Comparison of ENCODE assay signal across 8 cellular contexts in the genomic region with DNA sequence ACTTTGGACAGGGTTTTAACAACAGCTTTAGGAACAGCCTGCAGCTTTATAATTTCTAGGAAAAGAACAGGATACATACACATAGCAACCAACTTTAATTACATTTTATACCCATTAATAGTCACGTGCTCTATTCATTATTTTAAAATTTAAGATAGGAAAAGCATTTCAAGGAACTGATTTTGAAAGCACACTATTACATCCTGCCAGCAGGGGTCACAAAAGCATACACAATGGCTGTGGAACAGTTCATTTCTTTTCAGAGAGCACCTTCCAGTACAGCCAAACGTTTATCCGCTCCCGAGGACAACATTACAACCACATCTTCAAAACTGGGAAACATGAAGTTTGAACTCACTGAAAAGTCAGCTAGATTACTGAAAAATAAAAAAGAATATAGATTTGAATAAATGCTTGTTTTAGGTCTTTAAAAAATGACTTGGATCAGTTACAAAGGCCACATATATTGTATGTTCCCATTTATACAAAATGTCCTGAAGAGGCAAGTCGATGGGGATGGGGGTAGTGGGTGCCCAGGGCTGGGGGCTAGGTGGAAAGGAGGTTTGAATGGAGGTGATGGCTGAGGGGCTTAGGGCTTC.
DNase-seq lines count a peak whose midpoint lies in the region; ATAC-seq and TF ChIP-seq lines count a peak whose summit lies in the region.

No MANE protein-coding gene starts in this region.

- H3K27ac ChIP-seq in VCaP (no peak overlapping the region), esophagus squamous epithelium (no peak overlapping the region), neural cell (ENCODE audit: low read length) (no peak overlapping the region)

- no peaks in the 10 kb centered on the region for H3K4me1 ChIP-seq in esophagus squamous epithelium

- no peak overlapping the region for H3K4me3 ChIP-seq in esophagus squamous epithelium
- H3K4me3 ChIP-seq in neural cell (ENCODE audit: low read length) = no peak overlapping the region

- WGBS in esophagus squamous epithelium, 2 donors = 5 to 6% methylated on average over 5 of the region's 5 CpGs

- peak; percentile 56 for TF ChIP-seq CTCF in VCaP (conservative IDR thresholded peaks at IDR 0.05)
- TF ChIP-seq CTCF in esophagus squamous epithelium (IDR thresholded peaks at IDR 0.05) = peak; percentile 57 to 92 (median 80)
- TF ChIP-seq CTCF in neural cell (IDR thresholded peaks at IDR 0.05; ENCODE audit: poor library complexity, severe bottlenecking) = peak; percentile 84

- ATAC-seq in GM19397 (IDR thresholded peaks at IDR 0.05; ENCODE audit: unreplicated experiment) (no peak), GM19395 (IDR thresholded peaks at IDR 0.05; ENCODE audit: unreplicated experiment) (no peak)

- H3K9me2 ChIP-seq in neural cell (ENCODE audit: insufficient read depth, low read length) = no peaks in the 10 kb centered on the region

- peak; percentile 36 for DNase-seq in activated CD8-positive, alpha-beta memory T cell treated with anti-CD3 and anti-CD28 coated beads, Interleukin-2, amount 50 U/mL, for 4 hours
- no peak for DNase-seq in activated CD8-positive, alpha-beta memory T cell treated with anti-CD3 and anti-CD28 coated beads for 24 hours
- DNase-seq in NCI-H1105 (lab: John Stamatoyannopoulos, UW) = peak; percentile 52
- DNase-seq in esophagus squamous epithelium (lab: John Stamatoyannopoulos, UW) = no peak

- no peak overlapping the region for H3K9ac ChIP-seq in neural cell (ENCODE audit: low read length)

- no peak overlapping the region for H2AFZ ChIP-seq in neural cell (ENCODE audit: low read depth, low read length)

- H3K79me2 ChIP-seq in neural cell (replicated peaks; ENCODE audit: insufficient read depth, low read length) = no peaks in the 10 kb centered on the region

- H4K20me1 ChIP-seq in neural cell (ENCODE audit: insufficient read depth) = no peaks in the 10 kb centered on the region

- H3F3A ChIP-seq in neural cell (ENCODE audit: insufficient read depth, low read length, poor library complexity, severe bottlenecking) = no peaks in the 10 kb centered on the region

- TF ChIP-seq EP300 in neural cell (conservative IDR thresholded peaks at IDR 0.05; ENCODE audit: poor library complexity, severe bottlenecking) = no peak

- TF ChIP-seq RAD21 in neural cell (conservative IDR thresholded peaks at IDR 0.05) = peak; percentile 85

- no peak for TF ChIP-seq POLR2A in esophagus squamous epithelium (IDR thresholded peaks at IDR 0.05)

- H3K4me2 ChIP-seq in neural cell (ENCODE audit: low read length) = no peak overlapping the region

- H3K27me3 ChIP-seq in esophagus squamous epithelium (peaks cover 0 to 41% (median 0%) of the 10 kb centered on the region in 4 donors), neural cell (ENCODE audit: insufficient read depth, low read depth, low read length) (peaks cover 6% of the 10 kb centered on the region)

- H3K36me3 ChIP-seq in esophagus squamous epithelium = no peaks in the 10 kb centered on the region
- H3K36me3 ChIP-seq in neural cell (ENCODE audit: insufficient read depth, low read length) = no peaks in the 10 kb centered on the region

- intact Hi-C loops in esophagus squamous epithelium (cut with DNase I) = no loop called here

- no peaks in the 10 kb centered on the region for H3K9me3 ChIP-seq in esophagus squamous epithelium
- H3K9me3 ChIP-seq in neural cell (ENCODE audit: low read length) = no peaks in the 10 kb centered on the region

TF ChIP-seq in neural cell, 6 proteins besides CTCF, POLR2A, EP300 and RAD21:
- no peak for TF ChIP-seq MXI1 (conservative IDR thresholded peaks at IDR 0.05; ENCODE audit: poor library complexity, severe bottlenecking)
- peak; percentile 88 for TF ChIP-seq SMC3 (conservative IDR thresholded peaks at IDR 0.05; ENCODE audit: poor library complexity)
TF ChIP-seq in neural cell: peak in this region for 1.

Comparison
In these comparisons a context has a peak if more than half of its experiments do, and no peak if none do; other contexts are left out.
1. DNase-seq: peak in activated CD8-positive, alpha-beta memory T cell treated with anti-CD3 and anti-CD28 coated beads, Interleukin-2, amount 50 U/mL, for 4 hours (single experiment) and NCI-H1105 (single experiment); none in activated CD8-positive, alpha-beta memory T cell treated with anti-CD3 and anti-CD28 coated beads for 24 hours (single experiment) and esophagus squamous epithelium (single experiment).
2. Peak in every context shown above with its lines, with median percentiles within 50 percentile points of each other: CTCF ChIP-seq.